15 cellular contexts compared by ENCODE assay signal in the genomic region with DNA sequence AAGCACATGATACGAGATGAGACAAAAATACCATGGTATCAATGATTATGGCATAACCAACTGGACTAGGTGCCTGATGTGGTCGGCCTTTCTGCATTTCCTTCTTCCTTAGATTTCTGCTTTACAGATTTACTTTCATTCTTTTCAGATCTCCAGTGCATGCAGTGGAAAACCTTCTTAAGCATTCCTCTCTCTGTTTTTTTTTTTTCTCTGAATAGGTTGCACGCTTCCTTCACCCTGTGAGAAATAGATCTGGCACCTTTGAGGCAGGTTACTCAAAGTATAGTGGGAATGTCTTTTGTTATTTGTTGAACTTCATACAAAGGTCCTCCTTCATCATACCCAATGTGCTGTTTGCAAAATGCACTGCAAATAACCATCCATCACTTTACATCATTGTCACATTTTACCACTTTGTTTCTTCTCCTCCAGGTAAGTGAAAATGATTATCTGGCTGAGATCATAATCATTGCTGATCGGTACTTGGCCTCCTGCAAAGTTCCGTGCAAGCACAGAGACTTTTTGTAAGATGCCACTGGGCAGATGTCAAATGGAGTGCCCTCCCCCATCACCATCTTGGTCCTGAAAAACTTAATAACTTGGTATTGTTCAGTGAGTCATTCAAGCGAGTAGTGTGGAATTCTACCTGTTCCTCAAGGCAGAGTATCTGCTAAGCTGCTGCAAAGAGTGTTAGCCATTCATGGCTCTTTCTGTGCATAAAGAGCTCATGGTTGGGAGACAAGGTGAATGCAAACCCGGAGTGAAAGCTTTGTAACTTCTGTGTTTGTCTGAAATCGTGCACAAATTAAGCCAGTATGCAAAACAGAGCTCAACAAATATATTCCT. TPM values are rescaled to one million over a fixed set of nuclear protein-coding genes. Genes with fewer than 3 reads are reported as not detected.
DNase-seq lines count a peak whose midpoint lies in the region; ATAC-seq, FAIRE-seq and TF ChIP-seq lines count a peak whose summit lies in the region.
"Had no signal": no experiment of that assay in that cellular context is flagged by ENCODE, and none has a peak within 500 bp of the region (broad histone marks: within the 10 kb centered on the region; RNA-seq: fewer than 3 reads in every experiment).

No MANE protein-coding gene starts in this region.

- peak overlapping the region; percentile 87; the same call in 1 of the 2 replicates for H2AFZ ChIP-seq in OCI-LY7 (ENCODE audit: low read length)

- peaks cover 3% of the 10 kb centered on the region for H3K9me3 Mint-ChIP-seq in activated T-helper 17 cell treated with anti-CD3 and anti-CD28 coated beads, Interleukin-2, amount 50 U/mL, for 72 hours

- POLR2A ChIA-PET in OCI-LY7 (lab: Charles Lee): interaction anchor here (0.6 to 3.2 kb wide), 14 partner anchors 10 to 879 kb away, joined by 3 to 11 read pairs (median 4); a partner anchor contains a TSS

- FAIRE-seq in GM12891 (lab: Jason Lieb, UNC): peak; percentile 47

- DNase-seq in GM12891 (ENCODE audit: insufficient read length, low spot score): no peak
- peak; percentile 73 for DNase-seq in OCI-LY7 (ENCODE audit: low spot score)
- no peak for DNase-seq in GF-D8 (lab: John Stamatoyannopoulos, UW)
- no peak for DNase-seq in heart right ventricle
- DNase-seq in breast epithelium (ENCODE audit: low spot score in 2 of 2): no peak
- DNase-seq: activated T-cell treated with anti-CD3 and anti-CD28 coated beads, Interleukin-2, amount 50 U/mL, for 24 hours; AML-193; foreskin keratinocyte; NCI-H748 treated with DMSO at 0.1 percent for 48 hours had no signal

- peaks cover 54% of the 10 kb centered on the region for H3K4me1 ChIP-seq in OCI-LY7 (ENCODE audit: insufficient read depth, low read length, poor library complexity, severe bottlenecking)
- H3K4me1 ChIP-seq in heart right ventricle: no peaks in the 10 kb centered on the region
- no peaks in the 10 kb centered on the region for H3K4me1 ChIP-seq in breast epithelium
- H3K4me1 ChIP-seq: foreskin keratinocyte had no signal

- TF ChIP-seq CTCF in OCI-LY7 (conservative IDR thresholded peaks at IDR 0.05; ENCODE audit: low read length) (no peak), heart right ventricle (IDR thresholded peaks at IDR 0.05) (no peak), breast epithelium (IDR thresholded peaks at IDR 0.05) (no peak)

- intact Hi-C loops in OCI-LY7 (cut with micrococcal nuclease; ENCODE audit: unreplicated experiment): loop anchor here (1.0 to 10.0 kb wide), 3 partner anchors 43 to 1049 kb away; no protein-coding TSS in a partner anchor
- intact Hi-C loops in heart right ventricle (cut with DNase I): loop anchor here in 1 of 10 donors (10.0 kb wide), 1 partner anchor 62 kb away; no protein-coding TSS in a partner anchor
- intact Hi-C loops in breast epithelium (cut with DNase I; ENCODE audit: low total_unique reads): no loop called here

- H3K27me3 ChIP-seq in heart right ventricle (peaks cover 0 to 14% (median 0%) of the 10 kb centered on the region in 7 donors), breast epithelium (peaks cover 0 to 6% of the 10 kb centered on the region in 2 donors)
- H3K27me3 ChIP-seq: foreskin keratinocyte had no signal

- no TSS peak for BruUV-seq in OCI-LY7 (replicated peaks; lab: Mats Ljungman, UMichigan)

- no peaks in the 10 kb centered on the region for H3K79me2 ChIP-seq in OCI-LY7 (ENCODE audit: insufficient read depth, low read depth, low read length)

- H3K27ac ChIP-seq in OCI-LY7 (ENCODE audit: low read depth, low read length, poor library complexity, severe bottlenecking) (peak overlapping the region; percentile 97), heart right ventricle (no peak overlapping the region), breast epithelium (no peak overlapping the region)
- H3K27ac ChIP-seq: foreskin keratinocyte, KMS-11 had no signal

- H4K20me1 ChIP-seq in OCI-LY7 (ENCODE audit: insufficient read depth, low read length): no peaks in the 10 kb centered on the region

- no peaks in the 10 kb centered on the region for H3K9me2 ChIP-seq in OCI-LY7 (ENCODE audit: insufficient read depth, low read length)

- ATAC-seq in GM21360 (IDR thresholded peaks at IDR 0.05; ENCODE audit: unreplicated experiment) (peak; percentile 46), HG03060 (IDR thresholded peaks at IDR 0.05; ENCODE audit: low read depth, unreplicated experiment) (peak; percentile 37), heart right ventricle (no peak)
- ATAC-seq in activated T-helper 17 cell treated with anti-CD3 and anti-CD28 coated beads, Interleukin-2, amount 50 U/mL, for 72 hours (replicated peaks): no peak
- ATAC-seq: foreskin keratinocyte had no signal

- H3K36me3 ChIP-seq in OCI-LY7 (ENCODE audit: insufficient read depth, low read length): peaks cover 6% of the 10 kb centered on the region
- no peaks in the 10 kb centered on the region for H3K36me3 ChIP-seq in heart right ventricle
- no peaks in the 10 kb centered on the region for H3K36me3 ChIP-seq in breast epithelium

- H3K9me3 ChIP-seq in OCI-LY7 (ENCODE audit: low read length) (peaks cover 23% of the 10 kb centered on the region; the same call in 1 of the 2 replicates), heart right ventricle (peaks cover 0 to 17% (median 10%) of the 10 kb centered on the region in 11 donors), breast epithelium (no peaks in the 10 kb centered on the region)

- H3K36me3 Mint-ChIP-seq in activated T-helper 17 cell treated with anti-CD3 and anti-CD28 coated beads, Interleukin-2, amount 50 U/mL, for 72 hours (ENCODE audit: low read depth): no peaks in the 10 kb centered on the region

- H3K4me2 ChIP-seq in OCI-LY7 (ENCODE audit: low read length): peak overlapping the region; percentile 80
- H3K4me2 ChIP-seq: KMS-11 had no signal

- H3K4me3 ChIP-seq in OCI-LY7 (ENCODE audit: low read depth, low read length, poor library complexity, severe bottlenecking) (peak overlapping the region; percentile 58), heart right ventricle (no peak overlapping the region), breast epithelium (no peak overlapping the region)

- no peaks in the 10 kb centered on the region for H3K4me1 Mint-ChIP-seq in activated T-helper 17 cell treated with anti-CD3 and anti-CD28 coated beads, Interleukin-2, amount 50 U/mL, for 72 hours

- CTCF ChIA-PET in OCI-LY7 (lab: Charles Lee; ENCODE audit: unreplicated experiment): no interaction called here

- TF ChIP-seq POLR2A in GM12891 (IDR thresholded peaks at IDR 0.05; ENCODE audit: low read depth, low read length) (no peak), breast epithelium (IDR thresholded peaks at IDR 0.05) (no peak)

- no peak overlapping the region for H3K27ac Mint-ChIP-seq in activated T-helper 17 cell treated with anti-CD3 and anti-CD28 coated beads, Interleukin-2, amount 50 U/mL, for 72 hours
- H3K27ac Mint-ChIP-seq: activated T-cell treated with anti-CD3 and anti-CD28 coated beads, Interleukin-2, amount 50 U/mL, for 24 hours had no signal

- no peak overlapping the region for H3K4me3 Mint-ChIP-seq in activated T-helper 17 cell treated with anti-CD3 and anti-CD28 coated beads, Interleukin-2, amount 50 U/mL, for 72 hours
- H3K4me3 Mint-ChIP-seq: activated T-cell treated with anti-CD3 and anti-CD28 coated beads, Interleukin-2, amount 50 U/mL, for 24 hours had no signal

- H3K27me3 Mint-ChIP-seq in activated T-helper 17 cell treated with anti-CD3 and anti-CD28 coated beads, Interleukin-2, amount 50 U/mL, for 72 hours: peaks cover 4% of the 10 kb centered on the region
- H3K27me3 Mint-ChIP-seq: activated T-cell treated with anti-CD3 and anti-CD28 coated beads, Interleukin-2, amount 50 U/mL, for 24 hours had no signal

- WGBS in heart right ventricle, 2 donors: 73 to 77% methylated on average over 8 of the region's 8 CpGs

TF ChIP-seq in GM12891, 5 proteins besides CTCF, POLR2A, EP300 and RAD21:
- TF ChIP-seq PAX5 (IDR thresholded peaks at IDR 0.05; ENCODE audit: insufficient read depth, low read length, severe bottlenecking) (no peak), POLR2AphosphoS5 (IDR thresholded peaks at IDR 0.05; ENCODE audit: low read depth, low read length) (no peak), SPI1 (IDR thresholded peaks at IDR 0.05; ENCODE audit: low read depth, low read length) (no peak), POU2F2 (IDR thresholded peaks at IDR 0.05; ENCODE audit: low read depth, low read length) (no peak), TAF1 (IDR thresholded peaks at IDR 0.05; ENCODE audit: low read depth, low read length) (no peak)

RNA-seq across cellular contexts. Expression of a gene that starts 30.0 kb away (rescaled TPM):
- 0.22 TPM for polyA plus RNA-seq in GM12891 (2012; ENCODE audit: low read depth, missing spikeins)
- total RNA-seq in OCI-LY7 (2014; rRNA removed; shearing (Covaris generic)): 1.4 and 2.8 TPM in 2 replicates
- total RNA-seq in OCI-LY7 (2022): 0.33 and 0.57 TPM in 2 replicates
- total RNA-seq in activated T-helper 17 cell treated with anti-CD3 and anti-CD28 coated beads, Interleukin-2, amount 50 U/mL, for 72 hours: not detected
- under 1 TPM in 5 of 10 donors, not detected in 5; 0.04 to 0.28 (median 0.12) TPM for total RNA-seq in heart right ventricle
- under 1 TPM; 0.04 to 0.15 TPM for polyA plus RNA-seq in heart right ventricle
- total RNA-seq in breast epithelium: under 1 TPM; 0.32 to 0.59 (median 0.33) TPM
- total RNA-seq: chondrocyte; foreskin keratinocyte; T-helper 2 cell treated with Interferon-gamma antibody and Interleukin-4, amounts not matched to agents 100 ng/mL and 5 ng/mL, for 36 hours had no signal
- polyA plus RNA-seq: foreskin keratinocyte had no signal

Comparison
In these comparisons a context has a peak if more than half of its experiments do, and no peak if none do; other contexts are left out.
1. ATAC-seq: peak in GM21360 (single experiment) and HG03060 (single experiment); none in activated T-helper 17 cell treated with anti-CD3 and anti-CD28 coated beads, Interleukin-2, amount 50 U/mL, for 72 hours (single experiment) and heart right ventricle (0 of 8).